Comparison of ENCODE assay signal across 8 cellular contexts in genomic region chr9:107487521-107488399, GRCh38. TPM values are rescaled to one million over a fixed set of nuclear protein-coding genes. Genes with fewer than 3 reads are reported as not detected.
DNase-seq lines count a peak whose midpoint lies in the region; ATAC-seq and TF ChIP-seq lines count a peak whose summit lies in the region.

No MANE protein-coding gene starts in this region.

- H4K20me1 ChIP-seq in BLaER1 = peaks cover 27% of the 10 kb centered on the region

- no peaks in the 10 kb centered on the region for H3K36me3 ChIP-seq in BLaER1
- H3K36me3 ChIP-seq in brain microvascular endothelial cell (replicated peaks) = no peaks in the 10 kb centered on the region
- H3K36me3 ChIP-seq in kidney epithelial cell (ENCODE audit: control insufficient read depth, insufficient read depth, low read length) = no peaks in the 10 kb centered on the region

- in situ Hi-C loops in brain microvascular endothelial cell (cut with HindIII; ENCODE audit: low pct_ligation_motif_present, low sequenced_read_pairs) = no loop called here

- peak; percentile 74 for TF ChIP-seq CTCF in brain microvascular endothelial cell (IDR thresholded peaks at IDR 0.05; ENCODE audit: low read depth, low read length, missing control alignments)
- TF ChIP-seq CTCF in kidney epithelial cell (IDR thresholded peaks at IDR 0.05; ENCODE audit: insufficient read depth, low read length, poor library complexity, severe bottlenecking) = peak; percentile 84

- H3K27me3 ChIP-seq in BLaER1 (peaks cover 68% of the 10 kb centered on the region), brain microvascular endothelial cell (replicated peaks) (peaks cover 1% of the 10 kb centered on the region), kidney epithelial cell (ENCODE audit: control insufficient read depth, insufficient read depth, low read length) (peaks cover 18% of the 10 kb centered on the region)

- H3K4me3 ChIP-seq in BLaER1 = peak overlapping the region; percentile 70
- H3K4me3 ChIP-seq in brain microvascular endothelial cell (ENCODE audit: low read depth, low read length) = peak overlapping the region; percentile 74
- H3K4me3 ChIP-seq in kidney epithelial cell (ENCODE audit: low read depth, low read length) = peak overlapping the region; percentile 77

- peak; percentile 83 for DNase-seq in HT-29 (ENCODE audit: low spot score)
- no peak for DNase-seq in brain microvascular endothelial cell
- DNase-seq in kidney epithelial cell (ENCODE audit: low read depth) = no peak
- peak; percentile 29 for DNase-seq in stimulated activated naive CD8-positive, alpha-beta T cell treated with anti-CD3 and anti-CD28 coated beads, Interleukin-15, Interleukin-2, amounts not matched to agents 100 U/mL and 50 U/mL, for 24 hours
- no peak for DNase-seq in effector CD8-positive, alpha-beta T cell (lab: John Stamatoyannopoulos, UW)

- ATAC-seq in stimulated activated naive CD8-positive, alpha-beta T cell treated with anti-CD3 and anti-CD28 coated beads, Interleukin-15, Interleukin-2, amounts not matched to agents 100 U/mL and 50 U/mL, for 24 hours = no peak
- ATAC-seq in HG02852 (IDR thresholded peaks at IDR 0.05; ENCODE audit: unreplicated experiment) (no peak), HG03460 (IDR thresholded peaks at IDR 0.05; ENCODE audit: unreplicated experiment) (no peak)

- peak overlapping the region; percentile 99 for H3K4me2 ChIP-seq in BLaER1

- peaks cover 29% of the 10 kb centered on the region for H3K4me1 ChIP-seq in BLaER1

- H3K9ac ChIP-seq in BLaER1 = no peak overlapping the region

- H3K27ac ChIP-seq in BLaER1 (no peak overlapping the region), brain microvascular endothelial cell (no peak overlapping the region)

- peaks cover 8% of the 10 kb centered on the region for H3K9me3 ChIP-seq in BLaER1

RNA-seq across cellular contexts. Expression of gene KLF4, which starts 1.8 kb away (rescaled TPM):
- total RNA-seq in HT-29 (2014; rRNA removed; shearing (Covaris generic)) = 51.6 and 53.9 TPM in 2 replicates
- total RNA-seq in kidney epithelial cell = 38.7 and 43.8 TPM in 2 replicates

Comparison
In these comparisons a context has a peak if more than half of its experiments do, and no peak if none do; other contexts are left out.
1. DNase-seq: peak in HT-29 (single experiment) and stimulated activated naive CD8-positive, alpha-beta T cell treated with anti-CD3 and anti-CD28 coated beads, Interleukin-15, Interleukin-2, amounts not matched to agents 100 U/mL and 50 U/mL, for 24 hours (single experiment); none in brain microvascular endothelial cell (single experiment), kidney epithelial cell (single experiment) and effector CD8-positive, alpha-beta T cell (single experiment).
2. Peak in every context shown above with its lines, with median percentiles within 50 percentile points of each other: H3K4me3 ChIP-seq.